22 cellular contexts compared by ENCODE assay signal in genomic region chr10:44934416-44935200, GRCh38. TPM values are rescaled to one million over a fixed set of nuclear protein-coding genes. Genes with fewer than 3 reads are reported as not detected.
DNase-seq lines count a peak whose midpoint lies in the region; ATAC-seq, FAIRE-seq and TF ChIP-seq lines count a peak whose summit lies in the region.
"Had no signal": no experiment of that assay in that cellular context is flagged by ENCODE, and none has a peak within 500 bp of the region (broad histone marks: within the 10 kb centered on the region; RNA-seq: fewer than 3 reads in every experiment).

No MANE protein-coding gene starts in this region.

- H3K27ac Mint-ChIP-seq in Caco-2 (ENCODE audit: unreplicated experiment) = peak overlapping the region; percentile 23
- H3K27ac Mint-ChIP-seq in stimulated activated effector memory CD8-positive, alpha-beta T cell treated with anti-CD3 and anti-CD28 coated beads, Interleukin-12 subunit alpha, Interleukin-12 subunit beta, amount 100 ng/mL, for 72 hours = no peak overlapping the region
- H3K27ac Mint-ChIP-seq: activated CD4-positive, alpha-beta T cell treated with anti-CD3 and anti-CD28 coated beads, Interleukin-2, amount 10 ng/mL, durations not matched to agents 24 days and 14 days; activated naive CD4-positive, alpha-beta T cell treated with anti-CD3 and anti-CD28 coated beads for 36 hours; CD4-positive, alpha-beta T cell had no signal

- TF ChIP-seq CTCF in Caco-2 (IDR thresholded peaks at IDR 0.05; ENCODE audit: insufficient read depth in 1 of 2, low read depth in 1 of 2, low read length in 1 of 2, severe bottlenecking in 1 of 2, unreplicated experiment in 1 of 2) (no peak), choroid plexus epithelial cell (conservative IDR thresholded peaks at IDR 0.05; ENCODE audit: low read depth, low read length) (no peak), kidney (IDR thresholded peaks at IDR 0.05; ENCODE audit: borderline replicate concordance, extremely low read depth, insufficient read depth) (no peak), smooth muscle cell (IDR thresholded peaks at IDR 0.05; ENCODE audit: borderline replicate concordance, insufficient read depth, poor library complexity, severe bottlenecking) (no peak)

- POLR2A ChIA-PET in Caco-2 (lab: Charles Lee) = no interaction called here

- peaks cover 4% of the 10 kb centered on the region for H3K27me3 Mint-ChIP-seq in Caco-2 (ENCODE audit: insufficient read depth, unreplicated experiment)
- H3K27me3 Mint-ChIP-seq: activated CD4-positive, alpha-beta T cell treated with anti-CD3 and anti-CD28 coated beads, Interleukin-2, amount 10 ng/mL, durations not matched to agents 24 days and 14 days; CD4-positive, alpha-beta T cell had no signal

- ATAC-seq in HG02610 (IDR thresholded peaks at IDR 0.05; ENCODE audit: unreplicated experiment) (no peak), HG03378 (IDR thresholded peaks at IDR 0.05; ENCODE audit: unreplicated experiment) (no peak)
- ATAC-seq in stimulated activated effector memory CD8-positive, alpha-beta T cell treated with anti-CD3 and anti-CD28 coated beads, Interleukin-12 subunit alpha, Interleukin-12 subunit beta, amount 100 ng/mL, for 72 hours = no peak
- ATAC-seq: upper lobe of right lung had no signal

- no peaks in the 10 kb centered on the region for H3K9me3 Mint-ChIP-seq in Caco-2 (ENCODE audit: unreplicated experiment)
- H3K9me3 Mint-ChIP-seq in stimulated activated effector memory CD8-positive, alpha-beta T cell treated with anti-CD3 and anti-CD28 coated beads, Interleukin-12 subunit alpha, Interleukin-12 subunit beta, amount 100 ng/mL, for 72 hours = no peaks in the 10 kb centered on the region
- H3K9me3 Mint-ChIP-seq: activated CD4-positive, alpha-beta T cell treated with anti-CD3 and anti-CD28 coated beads, Interleukin-2, amount 10 ng/mL, durations not matched to agents 24 days and 14 days; CD4-positive, alpha-beta T cell had no signal

- H3K27ac ChIP-seq in kidney (ENCODE audit: low read depth in 2 of 2, low read length in 2 of 2) = peak overlapping the region; percentile 49 to 69
- H3K27ac ChIP-seq in smooth muscle cell (ENCODE audit: low read depth) = peak overlapping the region; percentile 62
- H3K27ac ChIP-seq: Peyer's patch, upper lobe of right lung had no signal

- no peaks in the 10 kb centered on the region for H4K20me1 ChIP-seq in smooth muscle cell (ENCODE audit: low read depth)

- H3K27me3 ChIP-seq in Caco-2 (replicated peaks; ENCODE audit: control insufficient read depth, insufficient read depth, low read length) (no peaks in the 10 kb centered on the region), smooth muscle cell (ENCODE audit: low read depth) (no peaks in the 10 kb centered on the region)
- H3K27me3 ChIP-seq: Peyer's patch, upper lobe of right lung had no signal

- WGBS in smooth muscle cell (ENCODE audit: low lambda C conversion rate) = 81% methylated on average over 18 of the region's 18 CpGs

- peaks cover 28% of the 10 kb centered on the region for H3K4me1 ChIP-seq in Caco-2
- peaks cover 0 to 18% of the 10 kb centered on the region in 2 donors for H3K4me1 ChIP-seq in kidney (ENCODE audit: control insufficient read depth in 1 of 2, insufficient read depth in 1 of 2, low read depth in 1 of 2, low read length in 2 of 2)
- H3K4me1 ChIP-seq in smooth muscle cell (ENCODE audit: low read depth) = no peaks in the 10 kb centered on the region

- intact Hi-C loops in Caco-2 (cut with micrococcal nuclease; ENCODE audit: unreplicated experiment) = no loop called here
- intact Hi-C loops in kidney (cut with DNase I) = no loop called here

- peaks cover 20% of the 10 kb centered on the region for H3K4me1 Mint-ChIP-seq in Caco-2 (ENCODE audit: low read depth, unreplicated experiment)
- peaks cover 5% of the 10 kb centered on the region for H3K4me1 Mint-ChIP-seq in stimulated activated effector memory CD8-positive, alpha-beta T cell treated with anti-CD3 and anti-CD28 coated beads, Interleukin-12 subunit alpha, Interleukin-12 subunit beta, amount 100 ng/mL, for 72 hours

- no peak for FAIRE-seq in kidney (lab: Jason Lieb, UNC)

- H3K4me3 ChIP-seq in Caco-2 (ENCODE audit: low read depth, low read length) (no peak overlapping the region), choroid plexus epithelial cell (ENCODE audit: low read depth, low read length) (no peak overlapping the region), kidney (ENCODE audit: low read length in 2 of 2) (no peak overlapping the region), smooth muscle cell (no peak overlapping the region)
- H3K4me3 ChIP-seq: Peyer's patch, upper lobe of right lung had no signal

- H3F3A ChIP-seq in smooth muscle cell (ENCODE audit: low read depth) = no peaks in the 10 kb centered on the region

- no TSS peak for BruUV-seq in Caco-2 (replicated peaks; lab: Mats Ljungman, UMichigan)

- H3K9me3 ChIP-seq in Caco-2 = no peaks in the 10 kb centered on the region
- H3K9me3 ChIP-seq in kidney (ENCODE audit: control insufficient read depth in 1 of 2, low read length in 2 of 2) = no peaks in the 10 kb centered on the region
- H3K9me3 ChIP-seq in smooth muscle cell (replicated peaks; ENCODE audit: low read depth) = no peaks in the 10 kb centered on the region
- H3K9me3 ChIP-seq: Peyer's patch, upper lobe of right lung had no signal

- H2AFZ ChIP-seq in smooth muscle cell (ENCODE audit: low read depth) = no peak overlapping the region

- H3K4me2 ChIP-seq in smooth muscle cell = no peak overlapping the region

- DNase-seq in Caco-2 (no peak), choroid plexus epithelial cell (ENCODE audit: low read depth) (peak; percentile 32), kidney (no peak), smooth muscle cell (lab: John Stamatoyannopoulos, UW; ENCODE audit: unreplicated experiment) (no peak), C1 segment of cervical spinal cord (lab: John Stamatoyannopoulos, UW) (no peak)
- no peak for DNase-seq in stimulated activated effector memory CD8-positive, alpha-beta T cell treated with anti-CD3 and anti-CD28 coated beads, Interleukin-12 subunit alpha, Interleukin-12 subunit beta, amount 100 ng/mL, for 72 hours (ENCODE audit: low spot score in 2 of 2)
- DNase-seq: activated CD4-positive, alpha-beta T cell treated with anti-CD3 and anti-CD28 coated beads, Interleukin-2, amount 10 ng/mL, durations not matched to agents 24 days and 14 days; activated naive CD4-positive, alpha-beta T cell treated with anti-CD3 and anti-CD28 coated beads for 36 hours; CD4-positive, alpha-beta T cell; DMS79 treated with DMSO at 0.1 percent for 48 hours; effector memory CD4-positive, alpha-beta T cell; H7; Karpas-422; NCI-H1105 treated with DMSO at 0.1 percent for 48 hours; NCI-H82; stimulated activated CD4-positive, alpha-beta T cell treated with anti-CD3 and anti-CD28 coated beads, Interleukin-4, amount 100 ng/mL, for 24 hours; upper lobe of right lung had no signal

- H3K36me3 Mint-ChIP-seq in Caco-2 (ENCODE audit: insufficient read depth, unreplicated experiment) = no peaks in the 10 kb centered on the region
- no peaks in the 10 kb centered on the region for H3K36me3 Mint-ChIP-seq in stimulated activated effector memory CD8-positive, alpha-beta T cell treated with anti-CD3 and anti-CD28 coated beads, Interleukin-12 subunit alpha, Interleukin-12 subunit beta, amount 100 ng/mL, for 72 hours
- H3K36me3 Mint-ChIP-seq: mesothelial cell of epicardium had no signal

- CTCF ChIA-PET in Caco-2 (lab: Charles Lee) = interaction anchor here (1.0 to 3.0 kb wide), 4 partner anchors 39 to 60 kb away, joined by 4 to 27 read pairs (median 10); partner anchors contain the start of gene DEPP1

- H3K9ac ChIP-seq in kidney (ENCODE audit: low read length in 2 of 2) (no peak overlapping the region), smooth muscle cell (ENCODE audit: low read depth) (no peak overlapping the region)

- H3K4me3 Mint-ChIP-seq in Caco-2 (ENCODE audit: unreplicated experiment) = no peak overlapping the region
- H3K4me3 Mint-ChIP-seq in stimulated activated effector memory CD8-positive, alpha-beta T cell treated with anti-CD3 and anti-CD28 coated beads, Interleukin-12 subunit alpha, Interleukin-12 subunit beta, amount 100 ng/mL, for 72 hours = no peak overlapping the region
- H3K4me3 Mint-ChIP-seq: activated CD4-positive, alpha-beta T cell treated with anti-CD3 and anti-CD28 coated beads, Interleukin-2, amount 10 ng/mL, durations not matched to agents 24 days and 14 days; activated naive CD4-positive, alpha-beta T cell treated with anti-CD3 and anti-CD28 coated beads for 36 hours; CD4-positive, alpha-beta T cell; mesothelial cell of epicardium had no signal

- H3K36me3 ChIP-seq in Caco-2 (ENCODE audit: control insufficient read depth, insufficient read depth, low read length) (no peaks in the 10 kb centered on the region), kidney (ENCODE audit: control insufficient read depth in 1 of 2, insufficient read depth in 2 of 2, low read length in 2 of 2) (no peaks in the 10 kb centered on the region), smooth muscle cell (ENCODE audit: low read depth) (no peaks in the 10 kb centered on the region)
- H3K36me3 ChIP-seq: Peyer's patch, upper lobe of right lung had no signal

- H3K79me2 ChIP-seq in smooth muscle cell (ENCODE audit: low read depth) = no peaks in the 10 kb centered on the region

RNA-seq across cellular contexts. Expression of gene TMEM72, which starts 23.5 kb away (rescaled TPM):
- total RNA-seq in Caco-2 (2022) (not detected in 2 replicates), kidney (19.3 TPM), smooth muscle cell (not detected in 2 replicates)
- polyA plus RNA-seq in kidney (ENCODE audit: insufficient read depth, low read depth, low replicate concordance) (127 TPM), smooth muscle cell (not detected in 2 replicates)
- total RNA-seq: activated CD4-positive, alpha-beta T cell treated with anti-CD3 and anti-CD28 coated beads, Interleukin-2, amount 10 ng/mL, durations not matched to agents 24 days and 14 days; activated naive CD4-positive, alpha-beta T cell treated with anti-CD3 and anti-CD28 coated beads for 36 hours; CD4-positive, alpha-beta T cell; fibroblast of lung; H7; upper lobe of right lung had no signal
- polyA plus RNA-seq: fibroblast of lung had no signal

RNA-seq across cellular contexts. Expression of gene RASSF4, which starts 25.0 kb away (rescaled TPM):
- total RNA-seq in Caco-2 (2022) (40.8 and 55.6 TPM in 2 replicates), kidney (76.4 TPM), smooth muscle cell (6.5 and 8.3 TPM in 2 replicates)
- polyA plus RNA-seq in kidney (ENCODE audit: insufficient read depth, low read depth, low replicate concordance) (83.1 TPM), smooth muscle cell (13.0 and 14.8 TPM in 2 replicates)

RNA-seq across cellular contexts. Expression of gene DEPP1, which starts 44.0 kb away (rescaled TPM):
- total RNA-seq in Caco-2 (2022) = 7.0 and 13.6 TPM in 2 replicates
- total RNA-seq in kidney = 146 TPM
- 44.4 TPM for polyA plus RNA-seq in kidney (ENCODE audit: insufficient read depth, low read depth, low replicate concordance)
- total RNA-seq in smooth muscle cell = 10.1 and 13.2 TPM in 2 replicates
- polyA plus RNA-seq in smooth muscle cell = 12.9 and 18.8 TPM in 2 replicates
- total RNA-seq: CD4-positive, alpha-beta T cell had no signal

Comparison
In these comparisons a context has a peak if more than half of its experiments do, and no peak if none do; other contexts are left out.
1. RNA of gene TMEM72, which starts 23.5 kb away (total RNA-seq): 19.3 TPM in kidney (single experiment); not detected in Caco-2 and not detected in smooth muscle cell; every median in the first group is over 10 times any median in the second.
2. RNA of gene DEPP1, which starts 44.0 kb away (total RNA-seq): 146 TPM in kidney (single experiment); 7.0 to 13.6 TPM in Caco-2 and 10.1 to 13.2 TPM in smooth muscle cell; every median in the first group is over 10 times any median in the second.